In the genomic region with DNA sequence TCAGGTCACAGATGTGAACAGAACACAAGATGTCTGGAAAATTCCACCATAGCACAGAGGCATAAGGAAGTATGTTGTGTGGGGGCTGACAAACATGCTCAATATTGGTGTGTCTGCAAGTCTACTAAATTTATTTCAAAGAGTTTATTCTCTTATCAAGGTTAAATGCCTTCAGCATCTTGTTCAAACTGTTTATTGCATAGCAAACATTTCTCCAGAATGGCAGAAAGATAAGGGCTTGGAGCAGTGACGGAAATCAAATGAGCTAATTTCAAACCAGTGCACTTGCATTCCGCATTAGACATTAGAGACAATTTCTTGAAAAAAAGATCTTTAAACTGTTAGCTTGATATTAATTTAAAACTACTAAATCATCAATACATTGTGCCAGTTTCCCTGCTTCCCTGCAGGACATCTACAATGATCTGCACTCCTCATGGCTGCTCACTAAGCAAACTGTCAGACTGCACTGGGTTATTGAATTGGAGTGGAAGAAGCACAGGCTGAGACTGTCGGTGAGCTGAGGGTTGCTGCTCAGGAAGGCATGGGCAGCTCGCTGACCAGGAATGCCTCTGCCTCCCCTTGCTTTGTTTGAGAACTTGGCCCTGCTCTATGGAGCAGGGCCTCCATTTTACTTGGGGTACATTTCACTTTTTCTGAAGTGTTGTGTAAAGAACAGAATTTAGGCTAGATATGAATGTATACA, we compare ENCODE assay signal across 26 cellular contexts.
"Had no signal": no experiment of that assay in that cellular context is flagged by ENCODE, and none has a peak within 500 bp of the region (broad histone marks: within the 10 kb centered on the region; RNA-seq: fewer than 3 reads in every experiment).

No MANE protein-coding gene starts in this region.

- DNase-seq: activated CD4-positive, alpha-beta T cell treated with anti-CD3 and anti-CD28 coated beads for 4 hours; activated CD4-positive, alpha-beta T cell treated with anti-CD3 and anti-CD28 coated beads, Interleukin-2, amount 50 U/mL, for 4 hours; activated naive CD4-positive, alpha-beta T cell; activated T-cell treated with anti-CD3 and anti-CD28 coated beads for 4 hours; activated T-cell treated with anti-CD3 and anti-CD28 coated beads, Interleukin-2, amount 50 U/mL, for 72 hours; anterior cingulate cortex; dorsolateral prefrontal cortex; effector memory CD4-positive, alpha-beta T cell; erythroblast; gastrocnemius medialis; glutamatergic neuron; naive B cell; nephron progenitor cell; ovary; psoas muscle; spleen; stimulated activated naive CD4-positive, alpha-beta T cell treated with Interleukin-2 at 50 U/mL for 16 hours had no signal

- H3K27me3 ChIP-seq: gastrocnemius medialis, neutrophil, ovary, right atrium auricular region, tibial nerve had no signal

- ATAC-seq: activated naive CD4-positive, alpha-beta T cell treated with anti-CD3 and anti-CD28 coated beads, Interleukin-2, amount 50 U/mL, for 72 hours; activated T-cell treated with anti-CD3 and anti-CD28 coated beads, Interleukin-2, amount 50 U/mL, for 72 hours; gastrocnemius medialis; psoas muscle had no signal

- H3K4me3 ChIP-seq: coronary artery, dorsolateral prefrontal cortex, gastrocnemius medialis, lung, ovary, psoas muscle, right atrium auricular region, spleen, tibial nerve had no signal

- H3K9me3 ChIP-seq: gastrocnemius medialis, neutrophil, ovary, psoas muscle, right atrium auricular region, spleen, tibial nerve had no signal

- H3K36me3 ChIP-seq: gastrocnemius medialis, neutrophil, ovary, right atrium auricular region, spleen, tibial nerve had no signal

- FAIRE-seq: keratinocyte, TTC549 had no signal

- H3K4me1 ChIP-seq: gastrocnemius medialis, psoas muscle, spleen, tibial nerve had no signal

- H3K27ac ChIP-seq: coronary artery, dorsolateral prefrontal cortex, gastrocnemius medialis, neutrophil, ovary, psoas muscle, right atrium auricular region, spleen, tibial nerve, VCaP had no signal
